In genomic region chr6:40037271-40037670, GRCh38 we compare ENCODE assay signal across 30 cellular contexts.
"Had no signal": no experiment of that assay in that cellular context is flagged by ENCODE, and none has a peak within 500 bp of the region (broad histone marks: within the 10 kb centered on the region; RNA-seq: fewer than 3 reads in every experiment).

No MANE protein-coding gene starts in this region.

- H3K4me2 ChIP-seq: hepatocyte had no signal

- H3K27ac ChIP-seq: brain microvascular endothelial cell, cardiac muscle cell, colonic mucosa, dorsolateral prefrontal cortex, foreskin keratinocyte, gastrocnemius medialis, heart left ventricle, hepatocyte, WERI-Rb-1 had no signal

- H3K4me3 ChIP-seq: cardiac muscle cell, colonic mucosa, dorsolateral prefrontal cortex, gastrocnemius medialis, heart left ventricle, hepatocyte had no signal

- H3K4me1 ChIP-seq: colonic mucosa, foreskin keratinocyte, gastrocnemius medialis, heart left ventricle had no signal

- H3K79me2 ChIP-seq: hepatocyte had no signal

- H3K36me3 ChIP-seq: brain microvascular endothelial cell, cardiac muscle cell, colonic mucosa, gastrocnemius medialis, heart left ventricle, WERI-Rb-1 had no signal

- DNase-seq: activated B cell treated with CpG ODN at 0.5 μM for 24 hours; activated CD4-positive, alpha-beta T cell treated with anti-CD3 and anti-CD28 coated beads for 48 hours; activated CD4-positive, alpha-beta T cell treated with anti-CD3 and anti-CD28 coated beads, Interleukin-2, amount 50 U/mL, for 1 hour; activated CD4-positive, alpha-beta T cell treated with anti-CD3 and anti-CD28 coated beads, Interleukin-2, amount 50 U/mL, for 48 hours; activated CD8-positive, alpha-beta memory T cell treated with anti-CD3 and anti-CD28 coated beads for 24 hours; activated CD8-positive, alpha-beta T cell treated with anti-CD3 and anti-CD28 coated beads for 36 hours; activated effector memory CD4-positive, alpha-beta T cell treated with Interleukin-2 at 50 U/mL for 16 hours; activated gamma-delta T cell treated with Interleukin-2 at 50 U/mL for 16 hours; activated naive CD4-positive, alpha-beta T cell treated with anti-CD3 and anti-CD28 coated beads, Interleukin-2, amount 50 U/mL, for 16 hours; activated naive CD4-positive, alpha-beta T cell treated with Interleukin-2 at 50 U/mL for 16 hours; activated T-cell treated with anti-CD3 and anti-CD28 coated beads, Interleukin-2, amount 50 U/mL, for 4 hours; amniotic stem cell; anterior cingulate cortex; brain microvascular endothelial cell; central memory CD4-positive, alpha-beta T cell; cerebellar nuclear complex; colonic mucosa; dorsolateral prefrontal cortex; effector memory CD4-positive, alpha-beta T cell; endodermal cell; foreskin keratinocyte; gastrocnemius medialis; glutamatergic neuron; heart left ventricle; T-helper 1 cell; T-helper 17 cell; T1000; WERI-Rb-1 had no signal

- H3K9me3 ChIP-seq: colonic mucosa, gastrocnemius medialis had no signal

- H2AFZ ChIP-seq: hepatocyte had no signal

- H3K27me3 ChIP-seq: brain microvascular endothelial cell, cardiac muscle cell, colonic mucosa, foreskin keratinocyte, gastrocnemius medialis, hepatocyte had no signal
